12 cellular contexts compared by ENCODE assay signal in genomic region chr1:204437796-204438570, GRCh38. TPM values are rescaled to one million over a fixed set of nuclear protein-coding genes. Genes with fewer than 3 reads are reported as not detected.
A peak's percentile ranks its signal among the peaks of the same experiment; 100 is the strongest.
DNase-seq lines count a peak whose midpoint lies in the region; ATAC-seq, FAIRE-seq and TF ChIP-seq lines count a peak whose summit lies in the region.
"Had no signal": no experiment of that assay in that cellular context is flagged by ENCODE, and none has a peak within 500 bp of the region (broad histone marks: within the 10 kb centered on the region; RNA-seq: fewer than 3 reads in every experiment).

No MANE protein-coding gene starts in this region.

- dilution Hi-C loops in keratinocyte (cut with MboI; ENCODE audit: extremely low pct_ligation_motif_present, low sequenced_read_pairs), result no loop called here

- CTCF ChIA-PET in activated CD4-positive, alpha-beta memory T cell treated with anti-CD3 and anti-CD28 coated beads for 36 hours (lab: Charles Lee), result interaction anchor here (1.2 to 33.4 kb wide), 5 partner anchors 8 to 63 kb away, joined by 3 to 1224 read pairs (median 20); partner anchors contain the start of gene PIK3C2B
- CTCF ChIA-PET in activated CD4-positive, alpha-beta memory T cell treated with anti-CD3 and anti-CD28 coated beads, Interleukin-2, amount 10 ng/mL, durations not matched to agents 7 days and 5 days (lab: Charles Lee), result interaction anchor here (0.9 to 16.6 kb wide), 5 partner anchors 6 to 369 kb away, joined by 4 to 370 read pairs (median 30); partner anchors contain the start of gene PIK3C2B

- no peak for TF ChIP-seq CTCF in keratinocyte (optimal IDR thresholded peaks at IDR 0.05 in 1 of 3, IDR thresholded peaks at IDR 0.05 in 1 of 3, conservative IDR thresholded peaks at IDR 0.05 in 1 of 3; ENCODE audit: extremely low read depth in 1 of 3, insufficient read depth in 2 of 3, low read length in 3 of 3)

- H3K36me3 ChIP-seq in keratinocyte (ENCODE audit: control insufficient read depth in 2 of 2, extremely low read depth in 1 of 2, insufficient read depth in 2 of 2, low read length in 2 of 2) (peaks cover 0 to 5% of the 10 kb centered on the region in 2 experiments), subcutaneous abdominal adipose tissue (ENCODE audit: control insufficient read depth in 5 of 5, insufficient read depth in 5 of 5, low read length in 5 of 5) (peaks cover 2 to 73% (median 64%) of the 10 kb centered on the region in 5 donors)

- H3K4me2 ChIP-seq in keratinocyte (ENCODE audit: control insufficient read depth, extremely low read depth, insufficient read depth, low read depth, low read length), result peak overlapping the region; percentile 62

- no peaks in the 10 kb centered on the region for H3K79me2 ChIP-seq in keratinocyte (ENCODE audit: control insufficient read depth, insufficient read depth, low read length)

- H3K27ac Mint-ChIP-seq in activated CD4-positive, alpha-beta memory T cell treated with anti-CD3 and anti-CD28 coated beads for 36 hours, result peak overlapping the region; percentile 82
- H3K27ac Mint-ChIP-seq in activated CD4-positive, alpha-beta memory T cell treated with anti-CD3 and anti-CD28 coated beads, Interleukin-2, amount 10 ng/mL, durations not matched to agents 7 days and 5 days, result no peak overlapping the region
- peak overlapping the region; percentile 53 for H3K27ac Mint-ChIP-seq in T-helper 17 cell

- no peaks in the 10 kb centered on the region for H3K9me3 Mint-ChIP-seq in activated CD4-positive, alpha-beta memory T cell treated with anti-CD3 and anti-CD28 coated beads for 36 hours
- no peaks in the 10 kb centered on the region for H3K9me3 Mint-ChIP-seq in activated CD4-positive, alpha-beta memory T cell treated with anti-CD3 and anti-CD28 coated beads, Interleukin-2, amount 10 ng/mL, durations not matched to agents 7 days and 5 days
- H3K9me3 Mint-ChIP-seq: natural killer cell treated with Interleukin-12 subunit alpha and Interleukin-12 subunit beta and Interleukin-15 and Interleukin-18, amount 100 ng/mL, for 72 hours; stimulated activated memory B cell treated with anti-CD40 and anti-IgM and Interleukin-4, amounts not matched to agents 10 μg/mL and 1 μg/mL and 100 μg/mL, for 72 hours had no signal

- peak overlapping the region; percentile 59 for H3K9ac ChIP-seq in keratinocyte (ENCODE audit: control insufficient read depth, extremely low read depth, insufficient read depth, low read length)
- peak overlapping the region in 2 of 5 donors; percentile 36 to 64 for H3K9ac ChIP-seq in subcutaneous abdominal adipose tissue (ENCODE audit: low read length in 5 of 5)

- H3K27me3 ChIP-seq in keratinocyte (ENCODE audit: control insufficient read depth, extremely low read depth, insufficient read depth, low read length), result no peaks in the 10 kb centered on the region
- no peaks in the 10 kb centered on the region for H3K27me3 ChIP-seq in subcutaneous abdominal adipose tissue (ENCODE audit: control insufficient read depth in 5 of 5, insufficient read depth in 4 of 5, low read length in 5 of 5)

- peaks cover 36% of the 10 kb centered on the region for H3K4me1 Mint-ChIP-seq in activated CD4-positive, alpha-beta memory T cell treated with anti-CD3 and anti-CD28 coated beads for 36 hours (ENCODE audit: low read depth)
- H3K4me1 Mint-ChIP-seq in activated CD4-positive, alpha-beta memory T cell treated with anti-CD3 and anti-CD28 coated beads, Interleukin-2, amount 10 ng/mL, durations not matched to agents 7 days and 5 days, result peaks cover 15% of the 10 kb centered on the region
- H3K4me1 Mint-ChIP-seq in T-helper 17 cell, result peaks cover 6% of the 10 kb centered on the region
- H3K4me1 Mint-ChIP-seq: stimulated activated memory B cell treated with anti-CD40 and anti-IgM and Interleukin-4, amounts not matched to agents 10 μg/mL and 1 μg/mL and 100 μg/mL, for 72 hours had no signal

- FAIRE-seq in keratinocyte (lab: Jason Lieb, UNC), result no peak
- FAIRE-seq: endometrium had no signal

- H3K4me3 Mint-ChIP-seq in activated CD4-positive, alpha-beta memory T cell treated with anti-CD3 and anti-CD28 coated beads for 36 hours, result no peak overlapping the region
- no peak overlapping the region for H3K4me3 Mint-ChIP-seq in activated CD4-positive, alpha-beta memory T cell treated with anti-CD3 and anti-CD28 coated beads, Interleukin-2, amount 10 ng/mL, durations not matched to agents 7 days and 5 days
- H3K4me3 Mint-ChIP-seq in T-helper 17 cell, result no peak overlapping the region
- H3K4me3 Mint-ChIP-seq: natural killer cell treated with Interleukin-12 subunit alpha and Interleukin-12 subunit beta and Interleukin-15 and Interleukin-18, amount 100 ng/mL, for 72 hours; stimulated activated memory B cell treated with anti-CD40 and anti-IgM and Interleukin-4, amounts not matched to agents 10 μg/mL and 1 μg/mL and 100 μg/mL, for 72 hours had no signal

- ATAC-seq in T-helper 17 cell (no peak), GM18498 (IDR thresholded peaks at IDR 0.05; ENCODE audit: unreplicated experiment) (no peak)
- ATAC-seq: stimulated activated memory B cell treated with anti-CD40 and anti-IgM and Interleukin-4, amounts not matched to agents 10 μg/mL and 1 μg/mL and 100 μg/mL, for 72 hours had no signal

- no peak overlapping the region for H3K4me3 ChIP-seq in keratinocyte (ENCODE audit: control insufficient read depth in 2 of 3, extremely low read depth in 1 of 3, insufficient read depth in 2 of 3, low read depth in 1 of 3, low read length in 3 of 3)
- H3K4me3 ChIP-seq in subcutaneous abdominal adipose tissue (ENCODE audit: low read depth in 1 of 5, low read length in 5 of 5), result no peak overlapping the region

- H4K20me1 ChIP-seq in keratinocyte (ENCODE audit: control insufficient read depth, extremely low read depth, insufficient read depth, low read length), result no peaks in the 10 kb centered on the region

- no peaks in the 10 kb centered on the region for H3K9me1 ChIP-seq in keratinocyte (ENCODE audit: control insufficient read depth, extremely low read depth, insufficient read depth, low read length)

- H3K27me3 Mint-ChIP-seq in activated CD4-positive, alpha-beta memory T cell treated with anti-CD3 and anti-CD28 coated beads for 36 hours, result no peaks in the 10 kb centered on the region
- no peaks in the 10 kb centered on the region for H3K27me3 Mint-ChIP-seq in activated CD4-positive, alpha-beta memory T cell treated with anti-CD3 and anti-CD28 coated beads, Interleukin-2, amount 10 ng/mL, durations not matched to agents 7 days and 5 days
- no peaks in the 10 kb centered on the region for H3K27me3 Mint-ChIP-seq in T-helper 17 cell
- H3K27me3 Mint-ChIP-seq: natural killer cell treated with Interleukin-12 subunit alpha and Interleukin-12 subunit beta and Interleukin-15 and Interleukin-18, amount 100 ng/mL, for 72 hours; stimulated activated memory B cell treated with anti-CD40 and anti-IgM and Interleukin-4, amounts not matched to agents 10 μg/mL and 1 μg/mL and 100 μg/mL, for 72 hours had no signal

- intact Hi-C loops in activated CD4-positive, alpha-beta memory T cell treated with anti-CD3 and anti-CD28 coated beads for 36 hours (cut with micrococcal nuclease), result no loop called here

- DNase-seq in activated CD4-positive, alpha-beta memory T cell treated with anti-CD3 and anti-CD28 coated beads for 36 hours, result no peak
- DNase-seq in activated CD4-positive, alpha-beta memory T cell treated with anti-CD3 and anti-CD28 coated beads, Interleukin-2, amount 10 ng/mL, durations not matched to agents 7 days and 5 days, result no peak
- DNase-seq in T-helper 17 cell (no peak), keratinocyte (ENCODE audit: low read depth, low spot score) (no peak), T-helper 1 cell (no peak), NCI-H2107 (lab: John Stamatoyannopoulos, UW) (no peak)
- DNase-seq: NK-92 treated with Interleukin-12 subunit alpha and Interleukin-12 subunit beta, amount 100 ng/mL, for 24 hours had no signal

- no peaks in the 10 kb centered on the region for H3K9me3 ChIP-seq in T-helper 17 cell (ENCODE audit: control insufficient read depth, low read length, poor library complexity, severe bottlenecking)
- H3K9me3 ChIP-seq in keratinocyte (ENCODE audit: control insufficient read depth, low read depth, low read length), result no peaks in the 10 kb centered on the region
- no peaks in the 10 kb centered on the region for H3K9me3 ChIP-seq in subcutaneous abdominal adipose tissue (ENCODE audit: control insufficient read depth in 5 of 5, low read length in 5 of 5)

- peak overlapping the region; percentile 7 for H2AFZ ChIP-seq in keratinocyte (ENCODE audit: control insufficient read depth, low read length)

- POLR2A ChIA-PET in activated CD4-positive, alpha-beta memory T cell treated with anti-CD3 and anti-CD28 coated beads for 36 hours (lab: Charles Lee), result interaction anchor here (1.0 kb wide), 1 partner anchor 57 kb away, joined by 3 read pairs; no protein-coding TSS in a partner anchor
- POLR2A ChIA-PET in activated CD4-positive, alpha-beta memory T cell treated with anti-CD3 and anti-CD28 coated beads, Interleukin-2, amount 10 ng/mL, durations not matched to agents 7 days and 5 days (lab: Charles Lee), result interaction anchor here (1.2 to 1.8 kb wide), 3 partner anchors 61 to 89 kb away, joined by 3 to 5 read pairs (median 4); no protein-coding TSS in a partner anchor

- H3K27ac ChIP-seq in keratinocyte (ENCODE audit: control insufficient read depth, insufficient read depth, low read length), result peak overlapping the region; percentile 83
- peak overlapping the region; percentile 69 for H3K27ac ChIP-seq in subcutaneous abdominal adipose tissue (ENCODE audit: low read depth, low read length)

- peaks cover 47% of the 10 kb centered on the region for H3K36me3 Mint-ChIP-seq in activated CD4-positive, alpha-beta memory T cell treated with anti-CD3 and anti-CD28 coated beads for 36 hours
- peaks cover 53% of the 10 kb centered on the region for H3K36me3 Mint-ChIP-seq in activated CD4-positive, alpha-beta memory T cell treated with anti-CD3 and anti-CD28 coated beads, Interleukin-2, amount 10 ng/mL, durations not matched to agents 7 days and 5 days (ENCODE audit: low read depth)
- H3K36me3 Mint-ChIP-seq in T-helper 17 cell (ENCODE audit: low read depth), result peaks cover 15% of the 10 kb centered on the region

- H3K4me1 ChIP-seq in keratinocyte (ENCODE audit: control insufficient read depth, extremely low read depth, insufficient read depth, low read length) (peaks cover 45% of the 10 kb centered on the region), subcutaneous abdominal adipose tissue (ENCODE audit: control insufficient read depth in 5 of 5, insufficient read depth in 5 of 5, low read length in 5 of 5) (peaks cover 4 to 78% (median 66%) of the 10 kb centered on the region in 5 donors)

RNA-seq across cellular contexts. Expression of gene PPP1R15B, which starts 26.4 kb away (rescaled TPM):
- 10 to 100 TPM; 54.9 to 57.1 TPM for total RNA-seq in activated CD4-positive, alpha-beta memory T cell treated with anti-CD3 and anti-CD28 coated beads for 36 hours
- total RNA-seq in activated CD4-positive, alpha-beta memory T cell treated with anti-CD3 and anti-CD28 coated beads, Interleukin-2, amount 10 ng/mL, durations not matched to agents 7 days and 5 days, result 10 to 100 TPM; 76.0 to 76.1 TPM
- total RNA-seq in T-helper 17 cell, result 100 to 1,000 TPM; 207 to 266 TPM
- 13.7 to 22.8 TPM (median 19.1 TPM) in 3 replicates for polyA plus RNA-seq in keratinocyte
- polyA plus RNA-seq in keratinocyte (2011; ENCODE audit: low read depth), result 18.5 TPM
- 8.2 and 13.5 TPM in 2 replicates for polyA plus RNA-seq in keratinocyte (2011; cell fraction: cytosol; rRNA removed)
- 29.7 and 36.0 TPM in 2 replicates for polyA plus RNA-seq in keratinocyte (2011; cell fraction: nucleus; rRNA removed)
- 15.0 and 20.0 TPM in 2 replicates for polyA plus RNA-seq in keratinocyte (2012; ENCODE audit: low replicate concordance)
- 19.4 to 27.1 TPM (median 26.7 TPM) in 3 replicates for polyA minus RNA-seq in keratinocyte
- polyA minus RNA-seq in keratinocyte (2011; cell fraction: cytosol; rRNA and poly(A)+ RNA removed), result 23.6 TPM
- polyA minus RNA-seq in keratinocyte (2011; cell fraction: nucleus; rRNA and poly(A)+ RNA removed), result 41.9 and 58.3 TPM in 2 replicates

RNA-seq across cellular contexts. Expression of gene PIK3C2B, which starts 56.6 kb away (rescaled TPM):
- 10 to 100 TPM; 43.4 to 46.4 TPM for total RNA-seq in activated CD4-positive, alpha-beta memory T cell treated with anti-CD3 and anti-CD28 coated beads for 36 hours
- 10 to 100 TPM; 31.0 to 32.0 TPM for total RNA-seq in activated CD4-positive, alpha-beta memory T cell treated with anti-CD3 and anti-CD28 coated beads, Interleukin-2, amount 10 ng/mL, durations not matched to agents 7 days and 5 days
- total RNA-seq in T-helper 17 cell, result 10 to 100 TPM; 35.7 to 51.9 TPM
- polyA plus RNA-seq in keratinocyte, result 5.4 to 11.2 TPM (median 6.3 TPM) in 3 replicates
- 7.3 TPM for polyA plus RNA-seq in keratinocyte (2011; ENCODE audit: low read depth)
- 4.2 and 5.1 TPM in 2 replicates for polyA plus RNA-seq in keratinocyte (2011; cell fraction: cytosol; rRNA removed)
- polyA plus RNA-seq in keratinocyte (2011; cell fraction: nucleus; rRNA removed), result 15.4 and 17.4 TPM in 2 replicates
- polyA plus RNA-seq in keratinocyte (2012; ENCODE audit: low replicate concordance), result 4.6 and 8.5 TPM in 2 replicates
- 15.1 to 30.8 TPM (median 26.3 TPM) in 3 replicates for polyA minus RNA-seq in keratinocyte
- 23.6 TPM for polyA minus RNA-seq in keratinocyte (2011; cell fraction: cytosol; rRNA and poly(A)+ RNA removed)
- 21.5 and 25.7 TPM in 2 replicates for polyA minus RNA-seq in keratinocyte (2011; cell fraction: nucleus; rRNA and poly(A)+ RNA removed)
